Comparison of ENCODE assay signal across 8 cellular contexts in genomic region chr9:136339173-136339957, GRCh38.
DNase-seq lines count a peak whose midpoint lies in the region; ATAC-seq and TF ChIP-seq lines count a peak whose summit lies in the region.

No MANE protein-coding gene starts in this region.

- WGBS in iPS DF 6.9 (ENCODE audit: insufficient coverage, insufficient read length): no CpG with 5 or more reads among the region's 32 CpGs

- CTCF ChIA-PET in GM10248 (lab: Yijun Ruan, JAX): interaction anchor here (0.7 to 2.6 kb wide), 7 partner anchors 20 to 231 kb away, joined by 3 to 13 read pairs (median 3); no protein-coding TSS in a partner anchor

- H3K36me3 ChIP-seq in iPS DF 6.9 (ENCODE audit: control insufficient read depth, insufficient read depth, low read length): peaks cover 2% of the 10 kb centered on the region; the same call in 1 of the 2 replicates

- in situ Hi-C loops in astrocyte of the spinal cord (cut with HindIII; ENCODE audit: low sequenced_read_pairs): no loop called here

- H3K27ac ChIP-seq in iPS DF 6.9 (ENCODE audit: low read length): no peak overlapping the region

- TF ChIP-seq CTCF in AG10803 (conservative IDR thresholded peaks at IDR 0.05; ENCODE audit: low read length): peak; percentile 80
- peak; percentile 91 for TF ChIP-seq CTCF in GM10248 (IDR thresholded peaks at IDR 0.05; ENCODE audit: control extremely low read depth, extremely low read depth, low read depth, missing control alignments)
- peak; percentile 94 for TF ChIP-seq CTCF in astrocyte of the spinal cord (IDR thresholded peaks at IDR 0.05; ENCODE audit: low read depth, low read length)

- no peak overlapping the region for H3K4me3 ChIP-seq in AG10803 (ENCODE audit: low read length)
- H3K4me3 ChIP-seq in astrocyte of the spinal cord (ENCODE audit: low read depth, low read length): no peak overlapping the region
- H3K4me3 ChIP-seq in iPS DF 6.9 (ENCODE audit: low read length): no peak overlapping the region

- H3K9me3 ChIP-seq in iPS DF 6.9 (ENCODE audit: control insufficient read depth, insufficient read depth, low read length): no peaks in the 10 kb centered on the region

- peaks cover 7% of the 10 kb centered on the region for H3K4me1 ChIP-seq in iPS DF 6.9 (ENCODE audit: control insufficient read depth, insufficient read depth, low read length)

- ATAC-seq in HG03457 (IDR thresholded peaks at IDR 0.05; ENCODE audit: unreplicated experiment): no peak

- DNase-seq in AG10803 (ENCODE audit: low read depth) (peak; percentile 57), GM10248 (ENCODE audit: extremely low spot score) (peak; percentile 83), NCI-H82 (lab: John Stamatoyannopoulos, UW) (peak; percentile 87), astrocyte of the spinal cord (ENCODE audit: low read depth, low spot score) (peak; percentile 59), iPS DF 6.9 (ENCODE audit: low read depth, low spot score) (peak; percentile 54), OCI-M2 (lab: John Stamatoyannopoulos, UW; ENCODE audit: unreplicated experiment) (no peak)
- DNase-seq in stimulated activated CD8-positive, alpha-beta memory T cell treated with anti-CD3 and anti-CD28 coated beads, Interleukin-4, amount 100 ng/mL, for 48 hours: peak; percentile 54

- POLR2A ChIA-PET in GM10248 (lab: Yijun Ruan, JAX): no interaction called here

- no peaks in the 10 kb centered on the region for H3K27me3 ChIP-seq in iPS DF 6.9 (ENCODE audit: control insufficient read depth, insufficient read depth, low read length)
